Comparison of ENCODE assay signal across 1 cellular context in the genomic region with DNA sequence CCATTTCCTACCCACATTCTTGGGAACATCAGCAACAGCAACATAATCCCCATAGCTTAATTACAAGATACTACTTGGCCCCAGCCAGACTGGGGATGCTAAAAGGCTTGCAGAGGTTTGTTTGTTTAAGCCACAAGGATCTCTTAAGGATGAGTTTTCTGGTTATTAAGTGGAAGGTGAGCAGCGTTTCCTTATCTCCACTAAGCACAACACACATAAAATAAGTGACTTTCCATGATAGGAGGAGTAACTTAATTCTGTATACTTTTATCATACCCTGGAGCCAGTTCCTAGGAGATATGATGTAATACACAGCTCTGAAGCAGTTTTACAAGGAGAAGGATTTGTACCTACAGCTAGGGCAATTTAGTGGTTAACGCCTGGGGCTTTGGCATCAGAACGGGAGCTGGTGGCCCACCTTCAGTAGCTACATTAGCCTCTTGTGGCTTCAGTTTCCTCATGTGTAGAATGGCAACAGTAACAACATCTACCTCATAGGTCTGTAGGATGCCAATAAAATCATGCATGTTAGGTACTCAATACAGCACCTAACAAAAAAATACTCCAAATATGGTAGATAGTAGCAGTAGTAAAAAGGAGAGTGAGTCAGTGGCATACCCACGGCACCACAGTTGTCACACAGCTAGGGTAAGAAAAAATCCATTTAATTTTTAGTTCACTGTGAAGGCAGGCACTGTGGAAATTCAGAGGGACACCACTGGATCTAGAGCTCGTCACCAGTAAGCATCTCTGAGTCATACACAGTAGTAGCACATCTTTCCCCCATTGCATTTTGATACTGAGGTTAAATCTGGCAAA.
TF ChIP-seq lines count a peak whose summit lies in the region.

No MANE protein-coding gene starts in this region.

TF ChIP-seq in K562, 482 proteins besides CTCF, POLR2A, EP300 and RAD21:
- TF ChIP-seq CBFA2T3 (IDR thresholded peaks at IDR 0.05) (peak; percentile 7; the same call in 1 of the 2 replicates), SIX5 (IDR thresholded peaks at IDR 0.05; ENCODE audit: borderline replicate concordance in 1 of 2, insufficient read depth in 1 of 2, low read depth in 1 of 2, low read length in 2 of 2) (no peak)
- TF ChIP-seq, protein P1, sequence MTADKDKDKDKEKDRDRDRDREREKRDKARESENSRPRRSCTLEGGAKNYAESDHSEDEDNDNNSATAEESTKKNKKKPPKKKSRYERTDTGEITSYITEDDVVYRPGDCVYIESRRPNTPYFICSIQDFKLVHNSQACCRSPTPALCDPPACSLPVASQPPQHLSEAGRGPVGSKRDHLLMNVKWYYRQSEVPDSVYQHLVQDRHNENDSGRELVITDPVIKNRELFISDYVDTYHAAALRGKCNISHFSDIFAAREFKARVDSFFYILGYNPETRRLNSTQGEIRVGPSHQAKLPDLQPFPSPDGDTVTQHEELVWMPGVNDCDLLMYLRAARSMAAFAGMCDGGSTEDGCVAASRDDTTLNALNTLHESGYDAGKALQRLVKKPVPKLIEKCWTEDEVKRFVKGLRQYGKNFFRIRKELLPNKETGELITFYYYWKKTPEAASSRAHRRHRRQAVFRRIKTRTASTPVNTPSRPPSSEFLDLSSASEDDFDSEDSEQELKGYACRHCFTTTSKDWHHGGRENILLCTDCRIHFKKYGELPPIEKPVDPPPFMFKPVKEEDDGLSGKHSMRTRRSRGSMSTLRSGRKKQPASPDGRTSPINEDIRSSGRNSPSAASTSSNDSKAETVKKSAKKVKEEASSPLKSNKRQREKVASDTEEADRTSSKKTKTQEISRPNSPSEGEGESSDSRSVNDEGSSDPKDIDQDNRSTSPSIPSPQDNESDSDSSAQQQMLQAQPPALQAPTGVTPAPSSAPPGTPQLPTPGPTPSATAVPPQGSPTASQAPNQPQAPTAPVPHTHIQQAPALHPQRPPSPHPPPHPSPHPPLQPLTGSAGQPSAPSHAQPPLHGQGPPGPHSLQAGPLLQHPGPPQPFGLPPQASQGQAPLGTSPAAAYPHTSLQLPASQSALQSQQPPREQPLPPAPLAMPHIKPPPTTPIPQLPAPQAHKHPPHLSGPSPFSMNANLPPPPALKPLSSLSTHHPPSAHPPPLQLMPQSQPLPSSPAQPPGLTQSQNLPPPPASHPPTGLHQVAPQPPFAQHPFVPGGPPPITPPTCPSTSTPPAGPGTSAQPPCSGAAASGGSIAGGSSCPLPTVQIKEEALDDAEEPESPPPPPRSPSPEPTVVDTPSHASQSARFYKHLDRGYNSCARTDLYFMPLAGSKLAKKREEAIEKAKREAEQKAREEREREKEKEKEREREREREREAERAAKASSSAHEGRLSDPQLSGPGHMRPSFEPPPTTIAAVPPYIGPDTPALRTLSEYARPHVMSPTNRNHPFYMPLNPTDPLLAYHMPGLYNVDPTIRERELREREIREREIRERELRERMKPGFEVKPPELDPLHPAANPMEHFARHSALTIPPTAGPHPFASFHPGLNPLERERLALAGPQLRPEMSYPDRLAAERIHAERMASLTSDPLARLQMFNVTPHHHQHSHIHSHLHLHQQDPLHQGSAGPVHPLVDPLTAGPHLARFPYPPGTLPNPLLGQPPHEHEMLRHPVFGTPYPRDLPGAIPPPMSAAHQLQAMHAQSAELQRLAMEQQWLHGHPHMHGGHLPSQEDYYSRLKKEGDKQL (CRISPR knock-in tag; IDR thresholded peaks at IDR 0.05; ENCODE audit: borderline replicate concordance), result no peak
- TF ChIP-seq, protein P2, sequence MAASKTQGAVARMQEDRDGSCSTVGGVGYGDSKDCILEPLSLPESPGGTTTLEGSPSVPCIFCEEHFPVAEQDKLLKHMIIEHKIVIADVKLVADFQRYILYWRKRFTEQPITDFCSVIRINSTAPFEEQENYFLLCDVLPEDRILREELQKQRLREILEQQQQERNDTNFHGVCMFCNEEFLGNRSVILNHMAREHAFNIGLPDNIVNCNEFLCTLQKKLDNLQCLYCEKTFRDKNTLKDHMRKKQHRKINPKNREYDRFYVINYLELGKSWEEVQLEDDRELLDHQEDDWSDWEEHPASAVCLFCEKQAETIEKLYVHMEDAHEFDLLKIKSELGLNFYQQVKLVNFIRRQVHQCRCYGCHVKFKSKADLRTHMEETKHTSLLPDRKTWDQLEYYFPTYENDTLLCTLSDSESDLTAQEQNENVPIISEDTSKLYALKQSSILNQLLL (CRISPR knock-in tag; IDR thresholded peaks at IDR 0.05; ENCODE audit: borderline replicate concordance), result peak; percentile 50; the same call in 1 of the 2 replicates
